Comparison of ENCODE assay signal across 23 cellular contexts in genomic region chr4:102842367-102842766, GRCh38. TPM values are rescaled to one million over a fixed set of nuclear protein-coding genes. Genes with fewer than 3 reads are reported as not detected.
DNase-seq lines count a peak whose midpoint lies in the region; ATAC-seq and TF ChIP-seq lines count a peak whose summit lies in the region.
"Had no signal": no experiment of that assay in that cellular context is flagged by ENCODE, and none has a peak within 500 bp of the region (broad histone marks: within the 10 kb centered on the region; RNA-seq: fewer than 3 reads in every experiment).

No MANE protein-coding gene starts in this region.

- H3K4me3 ChIP-seq in KMS-11 (IDR thresholded peaks at IDR 0.05; ENCODE audit: insufficient read depth, low read depth, low read length) = no peak overlapping the region
- H3K4me3 ChIP-seq in OCI-LY7 (ENCODE audit: low read depth, low read length, poor library complexity, severe bottlenecking) = no peak overlapping the region
- no peak overlapping the region for H3K4me3 ChIP-seq in gastrocnemius medialis
- H3K4me3 ChIP-seq in H7 (ENCODE audit: insufficient read depth, low read depth, low read length) = no peak overlapping the region
- H3K4me3 ChIP-seq: BLaER1 treated with 17β-estradiol and CSF1 and Interleukin-3, amounts not matched to agents 10 nM and 100 nM; GM23338; HAP-1; Peyer's patch had no signal

- H3K27ac Mint-ChIP-seq in activated naive CD4-positive, alpha-beta T cell treated with anti-CD3 and anti-CD28 coated beads, Interleukin-2, amount 50 U/mL, for 72 hours = peak overlapping the region in 1 of 2 donors; percentile 60
- H3K27ac Mint-ChIP-seq in nephron progenitor cell = peak overlapping the region; percentile 45
- H3K27ac Mint-ChIP-seq: CD4-positive, alpha-beta T cell; GM23338; HFFc6 had no signal

- no peaks in the 10 kb centered on the region for H3K27me3 Mint-ChIP-seq in nephron progenitor cell (ENCODE audit: low read depth, poor library complexity)
- H3K27me3 Mint-ChIP-seq: CD4-positive, alpha-beta T cell had no signal

- H3K4me2 ChIP-seq in KMS-11 (0 out of 2 replicates have a peak overlapping the region, but pooled peaks have one; percentile 7), OCI-LY7 (ENCODE audit: low read length) (no peak overlapping the region)
- H3K4me2 ChIP-seq: BLaER1 treated with 17β-estradiol and CSF1 and Interleukin-3, amounts not matched to agents 10 nM and 100 nM; GM23338 had no signal

- TF ChIP-seq POLR2A in gastrocnemius medialis (IDR thresholded peaks at IDR 0.05) = no peak

- H3K9me2 ChIP-seq in OCI-LY7 (ENCODE audit: insufficient read depth, low read length) = no peaks in the 10 kb centered on the region

- no peaks in the 10 kb centered on the region for H3K4me1 Mint-ChIP-seq in nephron progenitor cell
- H3K4me1 Mint-ChIP-seq: GM23338 had no signal

- H3K27me3 ChIP-seq in KMS-11 (ENCODE audit: insufficient read depth, low read depth) (no peaks in the 10 kb centered on the region), gastrocnemius medialis (no peaks in the 10 kb centered on the region), H7 (ENCODE audit: control insufficient read depth, insufficient read depth, low read length) (no peaks in the 10 kb centered on the region)
- H3K27me3 ChIP-seq: BLaER1 treated with 17β-estradiol and CSF1 and Interleukin-3, amounts not matched to agents 10 nM and 100 nM; Peyer's patch had no signal

- H3K79me2 ChIP-seq in KMS-11 (ENCODE audit: insufficient read depth, low read depth) (no peaks in the 10 kb centered on the region), OCI-LY7 (ENCODE audit: insufficient read depth, low read depth, low read length) (peaks cover 13% of the 10 kb centered on the region; the same call in 1 of the 2 replicates)

- H3K27ac ChIP-seq in KMS-11 (no peak overlapping the region), OCI-LY7 (ENCODE audit: low read depth, low read length, poor library complexity, severe bottlenecking) (no peak overlapping the region), gastrocnemius medialis (no peak overlapping the region)
- H3K27ac ChIP-seq: BLaER1 treated with 17β-estradiol and CSF1 and Interleukin-3, amounts not matched to agents 10 nM and 100 nM; Peyer's patch had no signal

- H3K9ac ChIP-seq in KMS-11 = no peak overlapping the region
- H3K9ac ChIP-seq: BLaER1 treated with 17β-estradiol and CSF1 and Interleukin-3, amounts not matched to agents 10 nM and 100 nM had no signal

- POLR2A ChIA-PET in OCI-LY7 (lab: Charles Lee) = interaction anchor here (1.0 to 1.3 kb wide), 3 partner anchors 10 to 22 kb away, joined by 3 to 6 read pairs (median 5); no protein-coding TSS in a partner anchor

- in situ Hi-C loops in gastrocnemius medialis (cut with MboI; ENCODE audit: low sequenced_read_pairs in 4 of 4) = no loop called here

- H3K4me1 ChIP-seq in KMS-11 (ENCODE audit: low read depth, poor library complexity, severe bottlenecking) (peaks cover 12% of the 10 kb centered on the region), OCI-LY7 (ENCODE audit: insufficient read depth, low read length, poor library complexity, severe bottlenecking) (peaks cover 6% of the 10 kb centered on the region), gastrocnemius medialis (no peaks in the 10 kb centered on the region)
- H3K4me1 ChIP-seq: HAP-1, Peyer's patch had no signal

- intact Hi-C loops in OCI-LY7 (cut with micrococcal nuclease; ENCODE audit: unreplicated experiment) (no loop called here), gastrocnemius medialis (cut with DNase I; ENCODE audit: low total_unique reads) (no loop called here)

- H3K36me3 Mint-ChIP-seq in activated naive CD4-positive, alpha-beta T cell treated with anti-CD3 and anti-CD28 coated beads, Interleukin-2, amount 50 U/mL, for 72 hours = peaks cover 0 to 9% of the 10 kb centered on the region in 2 donors
- H3K36me3 Mint-ChIP-seq in nephron progenitor cell (ENCODE audit: low read depth) = peaks cover 7% of the 10 kb centered on the region

- H3K36me3 ChIP-seq in KMS-11 (ENCODE audit: insufficient read depth) (no peaks in the 10 kb centered on the region), OCI-LY7 (ENCODE audit: insufficient read depth, low read length) (peaks cover 19% of the 10 kb centered on the region), gastrocnemius medialis (peaks cover 0 to 3% of the 10 kb centered on the region in 2 donors), H7 (replicated peaks; ENCODE audit: control insufficient read depth, insufficient read depth, low read length) (no peaks in the 10 kb centered on the region)
- H3K36me3 ChIP-seq: HAP-1, Peyer's patch had no signal

- TF ChIP-seq CTCF in KMS-11 (conservative IDR thresholded peaks at IDR 0.05; ENCODE audit: low read depth, low read length) (no peak), OCI-LY7 (conservative IDR thresholded peaks at IDR 0.05; ENCODE audit: low read length) (no peak), nephron progenitor cell (IDR thresholded peaks at IDR 0.05) (no peak), gastrocnemius medialis (IDR thresholded peaks at IDR 0.05 in 4 of 5, conservative IDR thresholded peaks at IDR 0.05 in 1 of 5) (no peak)

- BruUV-seq in OCI-LY7 (replicated peaks; lab: Mats Ljungman, UMichigan) = no TSS peak

- no peak overlapping the region for H3K4me3 Mint-ChIP-seq in nephron progenitor cell
- H3K4me3 Mint-ChIP-seq: CD4-positive, alpha-beta T cell; GM23338; HFFc6 had no signal

- DNase-seq in activated naive CD4-positive, alpha-beta T cell treated with anti-CD3 and anti-CD28 coated beads, Interleukin-2, amount 50 U/mL, for 72 hours (ENCODE audit: low spot score in 2 of 2) = no peak
- DNase-seq in activated naive CD4-positive, alpha-beta T cell treated with Interleukin-2 at 50 U/mL for 16 hours = no peak
- peak; percentile 27 for DNase-seq in OCI-LY7 (ENCODE audit: low spot score)
- no peak for DNase-seq in nephron progenitor cell
- no peak for DNase-seq in gastrocnemius medialis
- no peak for DNase-seq in H7
- DNase-seq: CD4-positive, alpha-beta T cell; HFFc6; KBM-7; NCI-H1105 treated with DMSO at 0.1 percent for 48 hours; NCI-H146; NCI-H1930; NCI-H2107; NCI-H524 treated with DMSO at 0.1 percent for 48 hours; NCI-H774; OCI-M1; Peyer's patch; SHP77 treated with DMSO at 0.1 percent for 48 hours had no signal

- ATAC-seq in activated naive CD4-positive, alpha-beta T cell treated with anti-CD3 and anti-CD28 coated beads, Interleukin-2, amount 50 U/mL, for 72 hours = peak; percentile 37 to 61
- ATAC-seq in HG02642 (IDR thresholded peaks at IDR 0.05; ENCODE audit: poor library complexity, unreplicated experiment) = no peak
- no peak for ATAC-seq in gastrocnemius medialis
- ATAC-seq: GM23338 had no signal

- H2AFZ ChIP-seq in KMS-11 (ENCODE audit: low read depth) = no peak overlapping the region
- H2AFZ ChIP-seq in OCI-LY7 (ENCODE audit: low read length) = no peak overlapping the region
- H2AFZ ChIP-seq: GM23338 had no signal

- H3K9me3 ChIP-seq in OCI-LY7 (ENCODE audit: low read length) = no peaks in the 10 kb centered on the region
- no peaks in the 10 kb centered on the region for H3K9me3 ChIP-seq in gastrocnemius medialis
- H3K9me3 ChIP-seq: HAP-1, Peyer's patch had no signal

- H4K20me1 ChIP-seq in KMS-11 (ENCODE audit: insufficient read depth) (no peaks in the 10 kb centered on the region), OCI-LY7 (ENCODE audit: insufficient read depth, low read length) (no peaks in the 10 kb centered on the region)
- H4K20me1 ChIP-seq: BLaER1 treated with 17β-estradiol and CSF1 and Interleukin-3, amounts not matched to agents 10 nM and 100 nM had no signal

- CTCF ChIA-PET in OCI-LY7 (lab: Charles Lee; ENCODE audit: unreplicated experiment) = no interaction called here

- H3K9me3 Mint-ChIP-seq in activated naive CD4-positive, alpha-beta T cell treated with anti-CD3 and anti-CD28 coated beads, Interleukin-2, amount 50 U/mL, for 72 hours = no peaks in the 10 kb centered on the region
- no peaks in the 10 kb centered on the region for H3K9me3 Mint-ChIP-seq in nephron progenitor cell
- H3K9me3 Mint-ChIP-seq: CD4-positive, alpha-beta T cell; GM23338; HFFc6 had no signal

RNA-seq across cellular contexts. Expression of gene UBE2D3, which starts 15.0 kb away (rescaled TPM):
- 100 to 1,000 TPM; 413 to 496 TPM for total RNA-seq in activated naive CD4-positive, alpha-beta T cell treated with anti-CD3 and anti-CD28 coated beads, Interleukin-2, amount 50 U/mL, for 72 hours
- total RNA-seq in OCI-LY7 (2014; rRNA removed; shearing (Covaris generic)) = 363 and 374 TPM in 2 replicates
- total RNA-seq in OCI-LY7 (2022) (347 and 355 TPM in 2 replicates), gastrocnemius medialis (100 to 1,000 TPM; 350 to 562 (median 392) TPM)
- 437 and 446 TPM in 2 replicates for total RNA-seq in H7 (2014; rRNA removed; shearing (Covaris generic))

RNA-seq across cellular contexts. Expression of gene CISD2, which starts 26.4 kb away (rescaled TPM):
- total RNA-seq in activated naive CD4-positive, alpha-beta T cell treated with anti-CD3 and anti-CD28 coated beads, Interleukin-2, amount 50 U/mL, for 72 hours = 10 to 100 TPM; 32.2 to 33.8 TPM
- 37.6 and 41.1 TPM in 2 replicates for total RNA-seq in OCI-LY7 (2014; rRNA removed; shearing (Covaris generic))
- total RNA-seq in OCI-LY7 (2022) = 32.8 and 34.6 TPM in 2 replicates
- 1 to 10 TPM; 3.8 to 8.9 (median 5.3) TPM for total RNA-seq in gastrocnemius medialis
- total RNA-seq in H7 (2014; rRNA removed; shearing (Covaris generic)) = 36.8 and 41.3 TPM in 2 replicates

Comparison
In these comparisons a context has a peak if more than half of its experiments do, and no peak if none do; other contexts are left out.
1. ATAC-seq: peak in activated naive CD4-positive, alpha-beta T cell treated with anti-CD3 and anti-CD28 coated beads, Interleukin-2, amount 50 U/mL, for 72 hours (2 of 2); none in HG02642 (single experiment) and gastrocnemius medialis (0 of 2).